1 cellular context compared by ENCODE assay signal in genomic region chr12:75305412-75306332, GRCh38.
TF ChIP-seq lines count a peak whose summit lies in the region.

No MANE protein-coding gene starts in this region.

TF ChIP-seq in IMR-90, 13 proteins besides CTCF, POLR2A, EP300 and RAD21:
- TF ChIP-seq SMC3 (IDR thresholded peaks at IDR 0.05; ENCODE audit: low read depth, low read length) = no peak
- TF ChIP-seq RFX5 (IDR thresholded peaks at IDR 0.05; ENCODE audit: low read depth, low read length) = no peak
- TF ChIP-seq NFE2L2 (IDR thresholded peaks at IDR 0.05; ENCODE audit: low read depth, low read length) = no peak
- TF ChIP-seq MXI1 (IDR thresholded peaks at IDR 0.05; ENCODE audit: borderline replicate concordance, low read depth, low read length) = no peak
- TF ChIP-seq CHD1 (IDR thresholded peaks at IDR 0.05; ENCODE audit: low read depth, low read length) = no peak
TF ChIP-seq in IMR-90: peak in this region for 0.
